ENCODE assay signal across 14 cellular contexts in genomic region chr15:66730168-66731014, GRCh38. TPM values are rescaled to one million over a fixed set of nuclear protein-coding genes. Genes with fewer than 3 reads are reported as not detected.
DNase-seq lines count a peak whose midpoint lies in the region; ATAC-seq, FAIRE-seq and TF ChIP-seq lines count a peak whose summit lies in the region.
"Had no signal": no experiment of that assay in that cellular context is flagged by ENCODE, and none has a peak within 500 bp of the region (broad histone marks: within the 10 kb centered on the region; RNA-seq: fewer than 3 reads in every experiment).

No MANE protein-coding gene starts in this region.

- H3K4me1 Mint-ChIP-seq in activated CD8-positive, alpha-beta memory T cell treated with anti-CD3 and anti-CD28 coated beads, Interleukin-2, amount 10 ng/mL, durations not matched to agents 7 days and 5 days: peaks cover 11% of the 10 kb centered on the region
- peaks cover 8% of the 10 kb centered on the region for H3K4me1 Mint-ChIP-seq in stimulated activated effector memory CD8-positive, alpha-beta T cell treated with anti-CD3 and anti-CD28 coated beads, Interleukin-12 subunit alpha, Interleukin-12 subunit beta, amount 100 ng/mL, for 72 hours
- H3K4me1 Mint-ChIP-seq: B cell had no signal

- intact Hi-C loops in prostate gland (cut with DNase I): no loop called here
- intact Hi-C loops in kidney (cut with DNase I): no loop called here

- H3K27ac ChIP-seq in prostate gland: peak overlapping the region in 1 of 2 donors; percentile 8
- no peak overlapping the region for H3K27ac ChIP-seq in kidney (ENCODE audit: low read depth in 2 of 2, low read length in 2 of 2)

- H3K27me3 Mint-ChIP-seq in activated CD8-positive, alpha-beta memory T cell treated with anti-CD3 and anti-CD28 coated beads, Interleukin-2, amount 10 ng/mL, durations not matched to agents 7 days and 5 days: peaks cover 24% of the 10 kb centered on the region

- H3K9ac ChIP-seq in kidney (ENCODE audit: low read length in 2 of 2): no peak overlapping the region

- TF ChIP-seq CTCF in fibroblast of mammary gland (conservative IDR thresholded peaks at IDR 0.05; ENCODE audit: control insufficient read depth, insufficient read depth, low read depth, low read length): no peak
- TF ChIP-seq CTCF in prostate gland (IDR thresholded peaks at IDR 0.05): no peak
- TF ChIP-seq CTCF in kidney (IDR thresholded peaks at IDR 0.05; ENCODE audit: borderline replicate concordance, extremely low read depth, insufficient read depth): no peak

- H3K4me3 Mint-ChIP-seq in activated CD8-positive, alpha-beta memory T cell treated with anti-CD3 and anti-CD28 coated beads, Interleukin-2, amount 10 ng/mL, durations not matched to agents 7 days and 5 days: no peak overlapping the region
- H3K4me3 Mint-ChIP-seq in stimulated activated effector memory CD8-positive, alpha-beta T cell treated with anti-CD3 and anti-CD28 coated beads, Interleukin-12 subunit alpha, Interleukin-12 subunit beta, amount 100 ng/mL, for 72 hours: no peak overlapping the region
- H3K4me3 Mint-ChIP-seq: B cell; T-helper 1 cell treated with Interleukin-12 subunit alpha and Interleukin-12 subunit beta and Interleukin-4 antibody, amounts not matched to agents 30 μg/mL and 1 μg/mL, for 36 hours had no signal

- TF ChIP-seq POLR2A in prostate gland (IDR thresholded peaks at IDR 0.05): no peak

- WGBS in prostate gland: 79% methylated on average over 4 of the region's 4 CpGs

- FAIRE-seq in kidney (lab: Jason Lieb, UNC): no peak

- H3K9me3 ChIP-seq in prostate gland (no peaks in the 10 kb centered on the region), kidney (ENCODE audit: control insufficient read depth in 1 of 2, low read length in 2 of 2) (no peaks in the 10 kb centered on the region)
- H3K9me3 ChIP-seq: upper lobe of right lung had no signal

- H3K27ac Mint-ChIP-seq in activated CD8-positive, alpha-beta memory T cell treated with anti-CD3 and anti-CD28 coated beads, Interleukin-2, amount 10 ng/mL, durations not matched to agents 7 days and 5 days: no peak overlapping the region
- peak overlapping the region; percentile 75 for H3K27ac Mint-ChIP-seq in stimulated activated effector memory CD8-positive, alpha-beta T cell treated with anti-CD3 and anti-CD28 coated beads, Interleukin-12 subunit alpha, Interleukin-12 subunit beta, amount 100 ng/mL, for 72 hours
- H3K27ac Mint-ChIP-seq: B cell; T-helper 1 cell treated with Interleukin-12 subunit alpha and Interleukin-12 subunit beta and Interleukin-4 antibody, amounts not matched to agents 30 μg/mL and 1 μg/mL, for 36 hours had no signal

- H3K4me3 ChIP-seq in fibroblast of mammary gland (ENCODE audit: control insufficient read depth, low read depth, low read length) (no peak overlapping the region), prostate gland (no peak overlapping the region), kidney (ENCODE audit: low read length in 2 of 2) (no peak overlapping the region)

- no peaks in the 10 kb centered on the region for H3K27me3 ChIP-seq in prostate gland (replicated peaks; ENCODE audit: insufficient read depth)
- H3K27me3 ChIP-seq: upper lobe of right lung had no signal

- DNase-seq in activated CD8-positive, alpha-beta memory T cell treated with anti-CD3 and anti-CD28 coated beads, Interleukin-2, amount 10 ng/mL, durations not matched to agents 7 days and 5 days: peak; percentile 71
- no peak for DNase-seq in activated CD8-positive, alpha-beta memory T cell treated with anti-CD3 and anti-CD28 coated beads, Interleukin-2, amount 50 U/mL, for 48 hours
- peak; percentile 52 for DNase-seq in RPMI7951 (ENCODE audit: low read depth)
- peak; percentile 75 for DNase-seq in fibroblast of mammary gland (ENCODE audit: low read depth)
- peak in 1 of 2 donors; percentile 56 for DNase-seq in stimulated activated effector memory CD8-positive, alpha-beta T cell treated with anti-CD3 and anti-CD28 coated beads, Interleukin-12 subunit alpha, Interleukin-12 subunit beta, amount 100 ng/mL, for 72 hours (ENCODE audit: low spot score in 2 of 2)
- no peak for DNase-seq in prostate gland (ENCODE audit: low spot score)
- no peak for DNase-seq in AML-193 (lab: John Stamatoyannopoulos, UW)
- no peak for DNase-seq in kidney
- DNase-seq: hippocampal formation; NCI-H526 treated with DMSO at 0.1 percent for 48 hours; stimulated activated CD4-positive, alpha-beta T cell treated with anti-CD3 and anti-CD28 coated beads, Interleukin-4, amount 100 ng/mL, for 1 hour had no signal

- ATAC-seq in activated CD8-positive, alpha-beta memory T cell treated with anti-CD3 and anti-CD28 coated beads, Interleukin-2, amount 10 ng/mL, durations not matched to agents 7 days and 5 days: peak; percentile 79
- peak; percentile 94 for ATAC-seq in stimulated activated effector memory CD8-positive, alpha-beta T cell treated with anti-CD3 and anti-CD28 coated beads, Interleukin-12 subunit alpha, Interleukin-12 subunit beta, amount 100 ng/mL, for 72 hours

- CTCF ChIA-PET in activated CD8-positive, alpha-beta memory T cell treated with anti-CD3 and anti-CD28 coated beads, Interleukin-2, amount 10 ng/mL, durations not matched to agents 7 days and 5 days (lab: Charles Lee): interaction anchor here (0.7 to 1.6 kb wide), 5 partner anchors 8 to 121 kb away, joined by 3 to 4 read pairs (median 3); no protein-coding TSS in a partner anchor

- H3K4me1 ChIP-seq in prostate gland (replicated peaks): peaks cover 6% of the 10 kb centered on the region
- H3K4me1 ChIP-seq in kidney (ENCODE audit: control insufficient read depth in 1 of 2, insufficient read depth in 1 of 2, low read depth in 1 of 2, low read length in 2 of 2): peaks cover 22 to 23% of the 10 kb centered on the region in 2 donors

- no peaks in the 10 kb centered on the region for H3K36me3 ChIP-seq in prostate gland
- H3K36me3 ChIP-seq in kidney (ENCODE audit: control insufficient read depth in 1 of 2, insufficient read depth in 2 of 2, low read length in 2 of 2): no peaks in the 10 kb centered on the region
- H3K36me3 ChIP-seq: upper lobe of right lung had no signal

- H3K9me3 Mint-ChIP-seq in activated CD8-positive, alpha-beta memory T cell treated with anti-CD3 and anti-CD28 coated beads, Interleukin-2, amount 10 ng/mL, durations not matched to agents 7 days and 5 days (ENCODE audit: low read depth): no peaks in the 10 kb centered on the region
- H3K9me3 Mint-ChIP-seq in stimulated activated effector memory CD8-positive, alpha-beta T cell treated with anti-CD3 and anti-CD28 coated beads, Interleukin-12 subunit alpha, Interleukin-12 subunit beta, amount 100 ng/mL, for 72 hours: no peaks in the 10 kb centered on the region
- H3K9me3 Mint-ChIP-seq: T-helper 1 cell treated with Interleukin-12 subunit alpha and Interleukin-12 subunit beta and Interleukin-4 antibody, amounts not matched to agents 30 μg/mL and 1 μg/mL, for 36 hours had no signal

- H3K36me3 Mint-ChIP-seq in activated CD8-positive, alpha-beta memory T cell treated with anti-CD3 and anti-CD28 coated beads, Interleukin-2, amount 10 ng/mL, durations not matched to agents 7 days and 5 days: no peaks in the 10 kb centered on the region
- H3K36me3 Mint-ChIP-seq in stimulated activated effector memory CD8-positive, alpha-beta T cell treated with anti-CD3 and anti-CD28 coated beads, Interleukin-12 subunit alpha, Interleukin-12 subunit beta, amount 100 ng/mL, for 72 hours: no peaks in the 10 kb centered on the region

RNA-seq across cellular contexts. Expression of gene SMAD6, which starts 28.4 kb away (rescaled TPM):
- under 1 TPM; 0.14 to 0.29 TPM for total RNA-seq in activated CD8-positive, alpha-beta memory T cell treated with anti-CD3 and anti-CD28 coated beads, Interleukin-2, amount 10 ng/mL, durations not matched to agents 7 days and 5 days
- 2.0 and 2.7 TPM in 2 replicates for total RNA-seq in RPMI7951 (2014; rRNA removed; shearing (Covaris generic))
- total RNA-seq in prostate gland (10 to 100 TPM; 14.8 to 51.2 TPM), kidney (23.0 TPM)
- 15.4 TPM for polyA plus RNA-seq in kidney (ENCODE audit: insufficient read depth, low read depth, low replicate concordance)

Comparison
In these comparisons a context has a peak if more than half of its experiments do, and no peak if none do; other contexts are left out.
1. DNase-seq: peak in activated CD8-positive, alpha-beta memory T cell treated with anti-CD3 and anti-CD28 coated beads, Interleukin-2, amount 10 ng/mL, durations not matched to agents 7 days and 5 days (single experiment), RPMI7951 (single experiment) and fibroblast of mammary gland (single experiment); none in activated CD8-positive, alpha-beta memory T cell treated with anti-CD3 and anti-CD28 coated beads, Interleukin-2, amount 50 U/mL, for 48 hours (single experiment), prostate gland (single experiment), AML-193 (0 of 2) and kidney (single experiment).